Comparison of ENCODE assay signal across 1 cellular context in the genomic region with DNA sequence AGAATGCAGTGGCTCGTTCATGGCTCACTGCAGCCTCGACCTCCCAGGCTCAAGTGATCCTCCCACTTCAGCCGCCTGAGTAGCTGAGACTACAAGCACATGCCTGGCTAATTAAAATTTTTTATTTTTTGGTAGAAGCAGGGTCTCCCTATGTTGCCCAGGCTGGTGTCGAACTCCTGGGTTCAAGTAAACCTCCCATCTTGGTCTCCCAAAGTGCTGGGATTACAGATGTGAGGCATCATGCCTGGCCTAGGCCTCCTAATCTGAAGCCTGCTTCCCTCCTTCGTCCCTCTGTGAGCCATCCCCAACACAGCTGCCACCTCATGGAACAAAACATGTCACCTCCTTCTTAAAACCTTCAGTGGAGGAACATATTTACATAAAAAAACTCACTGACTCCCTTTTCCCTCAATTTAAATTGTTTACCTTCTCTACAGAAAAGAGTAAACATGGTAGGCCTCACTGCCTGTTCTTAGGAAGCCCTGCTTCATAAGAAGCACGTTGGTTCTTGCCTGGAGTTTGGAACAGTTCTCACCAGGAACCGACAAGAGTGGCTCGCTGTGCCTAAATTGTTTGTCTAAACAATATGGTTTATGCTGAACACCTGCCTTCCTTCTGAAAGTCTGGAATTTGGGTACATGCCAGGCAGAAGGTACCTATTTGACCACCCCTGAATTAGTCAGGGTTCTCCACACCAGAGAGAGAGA.
TF ChIP-seq lines count a peak whose summit lies in the region.

No MANE protein-coding gene starts in this region.

TF ChIP-seq in GM23338, 12 proteins besides CTCF, POLR2A, EP300 and RAD21 (continued from another document):
- TF ChIP-seq, protein P1, sequence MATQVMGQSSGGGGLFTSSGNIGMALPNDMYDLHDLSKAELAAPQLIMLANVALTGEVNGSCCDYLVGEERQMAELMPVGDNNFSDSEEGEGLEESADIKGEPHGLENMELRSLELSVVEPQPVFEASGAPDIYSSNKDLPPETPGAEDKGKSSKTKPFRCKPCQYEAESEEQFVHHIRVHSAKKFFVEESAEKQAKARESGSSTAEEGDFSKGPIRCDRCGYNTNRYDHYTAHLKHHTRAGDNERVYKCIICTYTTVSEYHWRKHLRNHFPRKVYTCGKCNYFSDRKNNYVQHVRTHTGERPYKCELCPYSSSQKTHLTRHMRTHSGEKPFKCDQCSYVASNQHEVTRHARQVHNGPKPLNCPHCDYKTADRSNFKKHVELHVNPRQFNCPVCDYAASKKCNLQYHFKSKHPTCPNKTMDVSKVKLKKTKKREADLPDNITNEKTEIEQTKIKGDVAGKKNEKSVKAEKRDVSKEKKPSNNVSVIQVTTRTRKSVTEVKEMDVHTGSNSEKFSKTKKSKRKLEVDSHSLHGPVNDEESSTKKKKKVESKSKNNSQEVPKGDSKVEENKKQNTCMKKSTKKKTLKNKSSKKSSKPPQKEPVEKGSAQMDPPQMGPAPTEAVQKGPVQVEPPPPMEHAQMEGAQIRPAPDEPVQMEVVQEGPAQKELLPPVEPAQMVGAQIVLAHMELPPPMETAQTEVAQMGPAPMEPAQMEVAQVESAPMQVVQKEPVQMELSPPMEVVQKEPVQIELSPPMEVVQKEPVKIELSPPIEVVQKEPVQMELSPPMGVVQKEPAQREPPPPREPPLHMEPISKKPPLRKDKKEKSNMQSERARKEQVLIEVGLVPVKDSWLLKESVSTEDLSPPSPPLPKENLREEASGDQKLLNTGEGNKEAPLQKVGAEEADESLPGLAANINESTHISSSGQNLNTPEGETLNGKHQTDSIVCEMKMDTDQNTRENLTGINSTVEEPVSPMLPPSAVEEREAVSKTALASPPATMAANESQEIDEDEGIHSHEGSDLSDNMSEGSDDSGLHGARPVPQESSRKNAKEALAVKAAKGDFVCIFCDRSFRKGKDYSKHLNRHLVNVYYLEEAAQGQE (IDR thresholded peaks at IDR 0.05; ENCODE audit: unreplicated experiment) = no peak
- TF ChIP-seq ZNF331 (CRISPR knock-in tag; IDR thresholded peaks at IDR 0.05; ENCODE audit: low read depth) = no peak
- no peak for TF ChIP-seq CREB1 (CRISPR knock-in tag; IDR thresholded peaks at IDR 0.05; ENCODE audit: low read depth)
- no peak for TF ChIP-seq POLR2AphosphoS5 (IDR thresholded peaks at IDR 0.05; ENCODE audit: low read depth)
TF ChIP-seq in GM23338: peak in this region for 0.
